8 cellular contexts compared by ENCODE assay signal in the genomic region with DNA sequence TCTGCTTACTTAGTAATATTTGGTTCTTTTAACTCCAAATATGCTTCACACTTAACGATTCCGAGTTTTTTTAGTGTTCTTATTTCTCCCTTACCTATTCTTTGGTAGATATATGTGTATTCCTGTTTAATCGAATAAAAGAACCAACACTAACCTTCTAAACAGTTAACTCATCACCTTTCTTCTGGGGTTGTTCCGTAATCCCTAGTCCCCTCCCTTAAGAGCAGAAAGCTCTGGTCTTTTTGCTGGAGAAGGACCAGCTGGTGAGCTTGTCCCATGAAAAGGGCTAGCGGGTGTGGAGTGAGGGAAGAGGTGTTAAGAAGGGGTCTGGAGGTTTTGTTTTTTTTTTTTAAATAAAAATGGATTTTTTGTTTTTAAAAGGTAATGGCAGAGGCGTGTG. TPM values are rescaled to one million over a fixed set of nuclear protein-coding genes. Genes with fewer than 3 reads are reported as not detected.
DNase-seq lines count a peak whose midpoint lies in the region; ATAC-seq and TF ChIP-seq lines count a peak whose summit lies in the region.
"Not testable (repeated sequence)": the region's sequence is repeated elsewhere in the genome, so short reads cannot be mapped to it uniquely, and the experiment has no call there.

No MANE protein-coding gene starts in this region.

- H3K27me3 ChIP-seq in Peyer's patch; brain microvascular endothelial cell (replicated peaks); hepatocyte; neuron (ENCODE audit: insufficient read depth, low read length); upper lobe of right lung: not testable (repeated sequence)

- not testable (repeated sequence) for TF ChIP-seq POLR2A in Peyer's patch (IDR thresholded peaks at IDR 0.05)

- ATAC-seq in GM18519 (IDR thresholded peaks at IDR 0.05; ENCODE audit: low FRiP score, unreplicated experiment) = peak; percentile 40
- peak; percentile 33 for ATAC-seq in GM21723 (IDR thresholded peaks at IDR 0.05; ENCODE audit: unreplicated experiment)
- ATAC-seq in HG03135 (IDR thresholded peaks at IDR 0.05; ENCODE audit: unreplicated experiment) = peak; percentile 15
- peak; percentile 6 for ATAC-seq in upper lobe of right lung

- in situ Hi-C loops in brain microvascular endothelial cell (cut with HindIII; ENCODE audit: low pct_ligation_motif_present, low sequenced_read_pairs) = not testable (repeated sequence)

- H3K4me1 ChIP-seq in Peyer's patch; hepatocyte (ENCODE audit: insufficient read depth); neuron (ENCODE audit: insufficient read depth, low read length); upper lobe of right lung: not testable (repeated sequence)

- not testable (repeated sequence) for DNase-seq in Peyer's patch; brain microvascular endothelial cell; hepatocyte (ENCODE audit: low spot score); upper lobe of right lung

- WGBS in hepatocyte (ENCODE audit: low lambda C conversion rate, missing lambda C conversion rate) = 19% methylated on average over 5 of the region's 6 CpGs

- H3K9me3 ChIP-seq in Peyer's patch; hepatocyte (ENCODE audit: low read depth); neuron (ENCODE audit: low read length); upper lobe of right lung: not testable (repeated sequence)

- H3K36me3 ChIP-seq in Peyer's patch; brain microvascular endothelial cell (replicated peaks); hepatocyte (replicated peaks; ENCODE audit: insufficient read depth, low read depth); neuron (ENCODE audit: insufficient read depth, low read length); upper lobe of right lung: not testable (repeated sequence)

- not testable (repeated sequence) for H4K20me1 ChIP-seq in hepatocyte (ENCODE audit: insufficient read depth, poor library complexity, severe bottlenecking)

- not testable (repeated sequence) for H3K9me2 ChIP-seq in hepatocyte (replicated peaks; ENCODE audit: insufficient read depth)

- intact Hi-C loops in upper lobe of right lung (cut with DNase I) = not testable (repeated sequence)

- H2AFZ ChIP-seq in hepatocyte = peak overlapping the region; percentile 83
- H2AFZ ChIP-seq in neuron (ENCODE audit: low read depth, low read length) = not testable (repeated sequence)

- H3K79me2 ChIP-seq in hepatocyte = peaks cover 10% of the 10 kb centered on the region

- not testable (repeated sequence) for H3K27ac ChIP-seq in Peyer's patch, brain microvascular endothelial cell, hepatocyte, upper lobe of right lung

- TF ChIP-seq CTCF in Peyer's patch (IDR thresholded peaks at IDR 0.05); brain microvascular endothelial cell (IDR thresholded peaks at IDR 0.05; ENCODE audit: low read depth, low read length, missing control alignments); hepatocyte (IDR thresholded peaks at IDR 0.05; ENCODE audit: poor library complexity); upper lobe of right lung (IDR thresholded peaks at IDR 0.05): not testable (repeated sequence)

- H3K4me3 ChIP-seq in Peyer's patch = peak overlapping the region; percentile 59 to 74 (median 64)
- peak overlapping the region; percentile 63 for H3K4me3 ChIP-seq in brain microvascular endothelial cell (ENCODE audit: low read depth, low read length)
- peak overlapping the region; percentile 96 for H3K4me3 ChIP-seq in hepatocyte
- H3K4me3 ChIP-seq in neuron (ENCODE audit: low read length) = peak overlapping the region; percentile 83
- peak overlapping the region; percentile 75 for H3K4me3 ChIP-seq in upper lobe of right lung

- H3K4me2 ChIP-seq in hepatocyte = peak overlapping the region; percentile 78

RNA-seq across cellular contexts. Expression of a gene that starts 0.3 kb away (rescaled TPM):
- total RNA-seq in Peyer's patch (10 to 100 TPM; 16.4 to 60.2 (median 27.3) TPM), hepatocyte (65.7 and 74.5 TPM in 2 replicates), upper lobe of right lung (22.8 TPM)
- 62.0 and 66.3 TPM in 2 replicates for polyA plus RNA-seq in hepatocyte
